In genomic region chr22:27715078-27715477, GRCh38 we compare ENCODE assay signal across 12 cellular contexts.
DNase-seq lines count a peak whose midpoint lies in the region; ATAC-seq and TF ChIP-seq lines count a peak whose summit lies in the region.
"Had no signal": no experiment of that assay in that cellular context is flagged by ENCODE, and none has a peak within 500 bp of the region (broad histone marks: within the 10 kb centered on the region; RNA-seq: fewer than 3 reads in every experiment).

No MANE protein-coding gene starts in this region.

- no peak overlapping the region for H3K9ac ChIP-seq in neural progenitor cell

- H3K4me3 ChIP-seq in BE2C (ENCODE audit: low read depth, low read length) (peak overlapping the region; percentile 7; the same call in 1 of the 2 replicates), neural progenitor cell (no peak overlapping the region), esophagus squamous epithelium (no peak overlapping the region)

- TF ChIP-seq POLR2A in esophagus squamous epithelium (IDR thresholded peaks at IDR 0.05): no peak

- H3K27me3 ChIP-seq in BE2C (no peaks in the 10 kb centered on the region), neural progenitor cell (no peaks in the 10 kb centered on the region), esophagus squamous epithelium (peaks cover 0 to 4% (median 0%) of the 10 kb centered on the region in 4 donors)

- peak overlapping the region; percentile 57 for H3K4me2 ChIP-seq in neural progenitor cell

- H3K27me3 Mint-ChIP-seq in neural progenitor cell (ENCODE audit: insufficient read depth, low read depth): peaks cover 14% of the 10 kb centered on the region

- peaks cover 16% of the 10 kb centered on the region for H3K4me1 ChIP-seq in BE2C
- peaks cover 31% of the 10 kb centered on the region for H3K4me1 ChIP-seq in neural progenitor cell
- peaks cover 14 to 35% (median 21%) of the 10 kb centered on the region in 3 donors for H3K4me1 ChIP-seq in esophagus squamous epithelium

- H3K27ac Mint-ChIP-seq in neural progenitor cell: peak overlapping the region; percentile 74
- H3K27ac Mint-ChIP-seq: activated T-helper 1 cell treated with anti-CD3 and anti-CD28 coated beads, Interleukin-12 subunit alpha, Interleukin-12 subunit beta, Interleukin-2, Interleukin-4 antibody, amounts not matched to agents 30 ng/mL and 10 ng/mL and 1 ng/mL, durations not matched to agents 14 hours and 24 hours and 36 hours had no signal

- H2AFZ ChIP-seq in neural progenitor cell (replicated peaks): no peak overlapping the region

- H3K4me3 Mint-ChIP-seq in neural progenitor cell: no peak overlapping the region
- H3K4me3 Mint-ChIP-seq: activated T-helper 1 cell treated with anti-CD3 and anti-CD28 coated beads, Interleukin-12 subunit alpha, Interleukin-12 subunit beta, Interleukin-2, Interleukin-4 antibody, amounts not matched to agents 30 ng/mL and 10 ng/mL and 1 ng/mL, durations not matched to agents 14 hours and 24 hours and 36 hours had no signal

- TF ChIP-seq CTCF in BE2C (IDR thresholded peaks at IDR 0.05; ENCODE audit: low read depth, low read length) (peak; percentile 43), neural progenitor cell (IDR thresholded peaks at IDR 0.05) (peak; percentile 40), esophagus squamous epithelium (IDR thresholded peaks at IDR 0.05) (peak in 3 of 6 experiments; percentile 18 to 29 (median 21))

- no peak overlapping the region for H3K27ac ChIP-seq in neural progenitor cell
- no peak overlapping the region for H3K27ac ChIP-seq in esophagus squamous epithelium

- no peak for ATAC-seq in HG03354 (IDR thresholded peaks at IDR 0.05; ENCODE audit: poor library complexity, severe bottlenecking, unreplicated experiment)

- H3K79me2 ChIP-seq in neural progenitor cell (ENCODE audit: low read depth): no peaks in the 10 kb centered on the region

- peaks cover 67% of the 10 kb centered on the region for H3K4me1 Mint-ChIP-seq in neural progenitor cell

- H4K20me1 ChIP-seq in neural progenitor cell (ENCODE audit: low read depth): no peaks in the 10 kb centered on the region

- peaks cover 23% of the 10 kb centered on the region for H3F3A ChIP-seq in neural progenitor cell (ENCODE audit: low read depth)

- intact Hi-C loops in esophagus squamous epithelium (cut with DNase I): no loop called here

- H3K9me3 ChIP-seq in BE2C (no peaks in the 10 kb centered on the region), neural progenitor cell (ENCODE audit: low read depth) (no peaks in the 10 kb centered on the region), esophagus squamous epithelium (no peaks in the 10 kb centered on the region)

- no peaks in the 10 kb centered on the region for H3K9me3 Mint-ChIP-seq in neural progenitor cell
- H3K9me3 Mint-ChIP-seq: activated T-helper 1 cell treated with anti-CD3 and anti-CD28 coated beads, Interleukin-12 subunit alpha, Interleukin-12 subunit beta, Interleukin-2, Interleukin-4 antibody, amounts not matched to agents 30 ng/mL and 10 ng/mL and 1 ng/mL, durations not matched to agents 14 hours and 24 hours and 36 hours had no signal

- WGBS in esophagus squamous epithelium, 2 donors: 60 to 66% methylated on average over 6 to 9 of the region's 10 CpGs

- H3K36me3 ChIP-seq in BE2C (no peaks in the 10 kb centered on the region), neural progenitor cell (no peaks in the 10 kb centered on the region), esophagus squamous epithelium (no peaks in the 10 kb centered on the region)

- no peaks in the 10 kb centered on the region for H3K36me3 Mint-ChIP-seq in neural progenitor cell

- peak; percentile 33 for DNase-seq in BE2C
- DNase-seq in NCI-H1092 treated with DMSO at 0.1 percent for 48 hours (lab: John Stamatoyannopoulos, UW): peak; percentile 28
- DNase-seq in dermis blood vessel endothelial cell: peak; percentile 43
- DNase-seq in neural progenitor cell (ENCODE audit: low spot score): peak; percentile 80
- DNase-seq in SKM-1 treated with dmso at 0.1 percent for 144 hours (lab: John Stamatoyannopoulos, UW; ENCODE audit: unreplicated experiment): no peak
- DNase-seq in esophagus squamous epithelium (lab: John Stamatoyannopoulos, UW): no peak
- DNase-seq in GM03348 (ENCODE audit: low spot score): no peak
- DNase-seq: activated CD4-positive, CD25-positive, alpha-beta regulatory T cell; SIG-M5; stimulated activated naive CD4-positive, alpha-beta T cell had no signal

Comparison
In these comparisons a context has a peak if more than half of its experiments do, and no peak if none do; other contexts are left out.
1. DNase-seq: peak in BE2C (single experiment), NCI-H1092 treated with DMSO at 0.1 percent for 48 hours (single experiment), dermis blood vessel endothelial cell (single experiment) and neural progenitor cell (single experiment); none in SKM-1 treated with dmso at 0.1 percent for 144 hours (single experiment), esophagus squamous epithelium (single experiment) and GM03348 (single experiment).